ENCODE assay signal across 26 cellular contexts in the genomic region with DNA sequence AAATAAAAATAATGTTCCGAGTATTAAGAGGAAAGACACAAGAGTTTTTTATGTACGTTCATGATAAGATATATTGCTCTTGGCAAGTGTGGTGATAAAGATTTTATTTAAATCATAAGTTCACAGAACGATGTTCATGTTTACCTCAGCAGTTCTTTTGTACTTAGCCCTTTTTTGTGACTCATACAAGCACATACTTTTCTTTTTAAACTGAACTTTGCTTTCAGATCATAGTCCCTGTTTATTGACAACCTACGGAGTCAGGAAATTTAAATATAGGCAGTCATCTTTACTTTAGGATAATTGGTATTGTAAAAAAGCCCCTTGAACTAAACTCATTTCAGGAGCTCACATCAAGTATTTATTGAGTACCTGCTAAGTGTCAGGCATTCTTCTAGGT. TPM values are rescaled to one million over a fixed set of nuclear protein-coding genes. Genes with fewer than 3 reads are reported as not detected.
DNase-seq lines count a peak whose midpoint lies in the region; ATAC-seq, FAIRE-seq and TF ChIP-seq lines count a peak whose summit lies in the region.
"Had no signal": no experiment of that assay in that cellular context is flagged by ENCODE, and none has a peak within 500 bp of the region (broad histone marks: within the 10 kb centered on the region; RNA-seq: fewer than 3 reads in every experiment).

No MANE protein-coding gene starts in this region.

- TF ChIP-seq CTCF in CD4-positive, alpha-beta T cell (IDR thresholded peaks at IDR 0.05), result no peak
- TF ChIP-seq CTCF in colonic mucosa (IDR thresholded peaks at IDR 0.05), result no peak

- peaks cover 7% of the 10 kb centered on the region for H3K4me1 ChIP-seq in colonic mucosa

- no peak overlapping the region for H3K27ac ChIP-seq in CD4-positive, alpha-beta T cell (ENCODE audit: low read depth, low read length)
- H3K27ac ChIP-seq in colonic mucosa, result peak overlapping the region; percentile 98

- intact Hi-C loops in CD4-positive, alpha-beta T cell (cut with DNase I, micrococcal nuclease), result loop anchor here (5.0 to 10.0 kb wide), 5 partner anchors 140 to 1403 kb away; partner anchors contain the start of genes MAP9 (in 1 of the 2) and PLRG1 (in 1 of the 2)
- intact Hi-C loops in colonic mucosa (cut with DNase I), result loop anchor here (5.0 to 10.0 kb wide), 2 partner anchors 143 to 510 kb away; no protein-coding TSS in a partner anchor

- peaks cover 4% of the 10 kb centered on the region for H3K36me3 Mint-ChIP-seq in CD4-positive, alpha-beta T cell (ENCODE audit: low read depth)
- H3K36me3 Mint-ChIP-seq in naive thymus-derived CD8-positive, alpha-beta T cell, result no peaks in the 10 kb centered on the region
- H3K36me3 Mint-ChIP-seq in stimulated activated effector memory CD8-positive, alpha-beta T cell treated with anti-CD3 and anti-CD28 coated beads, Interleukin-12 subunit alpha, Interleukin-12 subunit beta, amount 100 ng/mL, for 72 hours, result peaks cover 6% of the 10 kb centered on the region

- POLR2A ChIA-PET in CD4-positive, alpha-beta T cell (lab: Charles Lee), result interaction anchor here (3.1 kb wide), 1 partner anchor 11 kb away, joined by 16 read pairs; no protein-coding TSS in a partner anchor
- POLR2A ChIA-PET in naive thymus-derived CD8-positive, alpha-beta T cell (lab: Charles Lee), result no interaction called here

- H3K4me1 Mint-ChIP-seq in CD4-positive, alpha-beta T cell (ENCODE audit: low read depth), result peaks cover 26% of the 10 kb centered on the region
- peaks cover 7 to 36% (median 28%) of the 10 kb centered on the region in 4 donors for H3K4me1 Mint-ChIP-seq in naive thymus-derived CD8-positive, alpha-beta T cell
- peaks cover 21% of the 10 kb centered on the region for H3K4me1 Mint-ChIP-seq in stimulated activated effector memory CD8-positive, alpha-beta T cell treated with anti-CD3 and anti-CD28 coated beads, Interleukin-12 subunit alpha, Interleukin-12 subunit beta, amount 100 ng/mL, for 72 hours

- no peaks in the 10 kb centered on the region for H3K9me3 Mint-ChIP-seq in CD4-positive, alpha-beta T cell
- no peaks in the 10 kb centered on the region for H3K9me3 Mint-ChIP-seq in naive thymus-derived CD8-positive, alpha-beta T cell
- no peaks in the 10 kb centered on the region for H3K9me3 Mint-ChIP-seq in stimulated activated effector memory CD8-positive, alpha-beta T cell treated with anti-CD3 and anti-CD28 coated beads, Interleukin-12 subunit alpha, Interleukin-12 subunit beta, amount 100 ng/mL, for 72 hours
- H3K9me3 Mint-ChIP-seq: stimulated activated naive CD8-positive, alpha-beta T cell treated with anti-CD3 and anti-CD28 coated beads, Interleukin-15, amount 100 ng/mL, for 72 hours had no signal

- H3K27me3 Mint-ChIP-seq in CD4-positive, alpha-beta T cell, result peaks cover 17% of the 10 kb centered on the region
- H3K27me3 Mint-ChIP-seq in naive thymus-derived CD8-positive, alpha-beta T cell, result peaks cover 14 to 25% (median 17%) of the 10 kb centered on the region in 5 donors

- no peaks in the 10 kb centered on the region for H3K9me3 ChIP-seq in CD4-positive, alpha-beta T cell (ENCODE audit: control insufficient read depth, low read length)
- H3K9me3 ChIP-seq in colonic mucosa, result no peaks in the 10 kb centered on the region
- H3K9me3 ChIP-seq: right atrium auricular region, tibial nerve had no signal

- no peaks in the 10 kb centered on the region for H3K36me3 ChIP-seq in colonic mucosa
- H3K36me3 ChIP-seq: right atrium auricular region, tibial nerve had no signal

- no peak for ATAC-seq in CD4-positive, alpha-beta T cell (ENCODE audit: poor library complexity)
- no peak for ATAC-seq in naive thymus-derived CD8-positive, alpha-beta T cell
- ATAC-seq in stimulated activated effector memory CD8-positive, alpha-beta T cell treated with anti-CD3 and anti-CD28 coated beads, Interleukin-12 subunit alpha, Interleukin-12 subunit beta, amount 100 ng/mL, for 72 hours, result no peak
- ATAC-seq: activated CD4-positive, CD25-positive, alpha-beta regulatory T cell treated with anti-CD3 and anti-CD28 coated beads, Interleukin-2, amount 50 U/mL, for 24 hours; PC-3; stimulated activated naive CD8-positive, alpha-beta T cell treated with anti-CD3 and anti-CD28 coated beads, Interleukin-15, amount 100 ng/mL, for 72 hours had no signal

- no peak for DNase-seq in CD4-positive, alpha-beta T cell
- DNase-seq in GM19239 (ENCODE audit: insufficient read length, low spot score), result no peak
- no peak for DNase-seq in colonic mucosa
- DNase-seq in naive thymus-derived CD8-positive, alpha-beta T cell, result no peak
- DNase-seq in stimulated activated effector memory CD8-positive, alpha-beta T cell treated with anti-CD3 and anti-CD28 coated beads, Interleukin-12 subunit alpha, Interleukin-12 subunit beta, amount 100 ng/mL, for 72 hours (ENCODE audit: low spot score in 2 of 2), result no peak
- no peak for DNase-seq in C1 segment of cervical spinal cord (lab: John Stamatoyannopoulos, UW)
- DNase-seq in COR-L47 (lab: John Stamatoyannopoulos, UW), result no peak
- DNase-seq: activated naive CD4-positive, alpha-beta T cell treated with Interleukin-2 at 50 U/mL for 16 hours; activated T-cell treated with anti-CD3 and anti-CD28 coated beads, Interleukin-2, amount 50 U/mL, for 48 hours; DMS79; GF-D8; GOT3; KG1; NCI-H1436; NCI-H2107; NCI-H524; PC-3; Right ventricle myocardium superior; stimulated activated CD4-positive, alpha-beta T cell treated with anti-CD3 and anti-CD28 coated beads, Interleukin-4, amount 100 ng/mL, for 24 hours; stimulated activated naive CD8-positive, alpha-beta T cell treated with anti-CD3 and anti-CD28 coated beads, Interleukin-15, amount 100 ng/mL, for 72 hours had no signal

- no peak overlapping the region for H3K9ac ChIP-seq in colonic mucosa (ENCODE audit: low read depth in 2 of 2, low read length in 2 of 2)

- H3K27me3 ChIP-seq in CD4-positive, alpha-beta T cell (ENCODE audit: control insufficient read depth, insufficient read depth, low read length), result no peaks in the 10 kb centered on the region
- H3K27me3 ChIP-seq in colonic mucosa, result no peaks in the 10 kb centered on the region
- H3K27me3 ChIP-seq: right atrium auricular region, tibial nerve had no signal

- H3K4me3 ChIP-seq in colonic mucosa, result no peak overlapping the region
- H3K4me3 ChIP-seq: right atrium auricular region had no signal

- CTCF ChIA-PET in CD4-positive, alpha-beta T cell (lab: Charles Lee), result no interaction called here

- peak; percentile 62 for FAIRE-seq in GM19239 (lab: Jason Lieb, UNC)
- FAIRE-seq: TTC549 had no signal

- peak overlapping the region; percentile 96 for H3K27ac Mint-ChIP-seq in CD4-positive, alpha-beta T cell
- H3K27ac Mint-ChIP-seq in naive thymus-derived CD8-positive, alpha-beta T cell, result peak overlapping the region in 6 of 10 donors; percentile 44 to 100 (median 89)
- no peak overlapping the region for H3K27ac Mint-ChIP-seq in stimulated activated effector memory CD8-positive, alpha-beta T cell treated with anti-CD3 and anti-CD28 coated beads, Interleukin-12 subunit alpha, Interleukin-12 subunit beta, amount 100 ng/mL, for 72 hours

- peak overlapping the region; percentile 97 for H3K4me3 Mint-ChIP-seq in CD4-positive, alpha-beta T cell
- H3K4me3 Mint-ChIP-seq in naive thymus-derived CD8-positive, alpha-beta T cell, result peak overlapping the region in 5 of 10 donors; percentile 6 to 99 (median 57)
- H3K4me3 Mint-ChIP-seq in stimulated activated effector memory CD8-positive, alpha-beta T cell treated with anti-CD3 and anti-CD28 coated beads, Interleukin-12 subunit alpha, Interleukin-12 subunit beta, amount 100 ng/mL, for 72 hours, result no peak overlapping the region

RNA-seq across cellular contexts. Expression of gene CTSO, which starts 1.3 kb away (rescaled TPM):
- 1 to 10 TPM; 3.7 to 3.8 TPM for total RNA-seq in CD4-positive, alpha-beta T cell
- 10 to 100 TPM in 1 of 2 donors, 1 to 10 TPM in 1; 3.3 to 14.7 TPM for total RNA-seq in colonic mucosa
- total RNA-seq in naive thymus-derived CD8-positive, alpha-beta T cell, result 10 to 100 TPM; 15.2 to 16.5 TPM
- 10 to 100 TPM; 36.8 to 39.6 (median 38.4) TPM for polyA plus RNA-seq in naive thymus-derived CD8-positive, alpha-beta T cell

RNA-seq across cellular contexts. Expression of gene TDO2, which starts 51.4 kb away (rescaled TPM):
- not detected for total RNA-seq in CD4-positive, alpha-beta T cell
- total RNA-seq in colonic mucosa, result 1 to 10 TPM in 1 of 2 donors, under 1 TPM in 1; 0.27 to 1.4 TPM
- not detected for total RNA-seq in naive thymus-derived CD8-positive, alpha-beta T cell
- not detected for polyA plus RNA-seq in naive thymus-derived CD8-positive, alpha-beta T cell
- total RNA-seq: dermis microvascular lymphatic vessel endothelial cell, glomerular endothelial cell, PC-3, right atrium auricular region, Right ventricle myocardium superior, tibial nerve had no signal
